In genomic region chr1:40313958-40314720, GRCh38 we compare ENCODE assay signal across 1 cellular context.
TF ChIP-seq lines count a peak whose summit lies in the region.

No MANE protein-coding gene starts in this region.

TF ChIP-seq in IMR-90, 13 proteins besides CTCF, POLR2A, EP300 and RAD21 (continued from another document):
- TF ChIP-seq, protein P1, sequence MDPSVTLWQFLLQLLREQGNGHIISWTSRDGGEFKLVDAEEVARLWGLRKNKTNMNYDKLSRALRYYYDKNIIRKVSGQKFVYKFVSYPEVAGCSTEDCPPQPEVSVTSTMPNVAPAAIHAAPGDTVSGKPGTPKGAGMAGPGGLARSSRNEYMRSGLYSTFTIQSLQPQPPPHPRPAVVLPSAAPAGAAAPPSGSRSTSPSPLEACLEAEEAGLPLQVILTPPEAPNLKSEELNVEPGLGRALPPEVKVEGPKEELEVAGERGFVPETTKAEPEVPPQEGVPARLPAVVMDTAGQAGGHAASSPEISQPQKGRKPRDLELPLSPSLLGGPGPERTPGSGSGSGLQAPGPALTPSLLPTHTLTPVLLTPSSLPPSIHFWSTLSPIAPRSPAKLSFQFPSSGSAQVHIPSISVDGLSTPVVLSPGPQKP (IDR thresholded peaks at IDR 0.05; ENCODE audit: borderline replicate concordance, low read depth, low read length), result no peak
- TF ChIP-seq NFE2L2 (IDR thresholded peaks at IDR 0.05; ENCODE audit: low read depth, low read length) (no peak), FOS (IDR thresholded peaks at IDR 0.05; ENCODE audit: low read depth, low read length) (no peak), MAFK (IDR thresholded peaks at IDR 0.05; ENCODE audit: low read depth, low read length) (no peak), BHLHE40 (IDR thresholded peaks at IDR 0.05; ENCODE audit: low read depth, low read length) (no peak)
